ENCODE assay signal across 7 cellular contexts in the genomic region with DNA sequence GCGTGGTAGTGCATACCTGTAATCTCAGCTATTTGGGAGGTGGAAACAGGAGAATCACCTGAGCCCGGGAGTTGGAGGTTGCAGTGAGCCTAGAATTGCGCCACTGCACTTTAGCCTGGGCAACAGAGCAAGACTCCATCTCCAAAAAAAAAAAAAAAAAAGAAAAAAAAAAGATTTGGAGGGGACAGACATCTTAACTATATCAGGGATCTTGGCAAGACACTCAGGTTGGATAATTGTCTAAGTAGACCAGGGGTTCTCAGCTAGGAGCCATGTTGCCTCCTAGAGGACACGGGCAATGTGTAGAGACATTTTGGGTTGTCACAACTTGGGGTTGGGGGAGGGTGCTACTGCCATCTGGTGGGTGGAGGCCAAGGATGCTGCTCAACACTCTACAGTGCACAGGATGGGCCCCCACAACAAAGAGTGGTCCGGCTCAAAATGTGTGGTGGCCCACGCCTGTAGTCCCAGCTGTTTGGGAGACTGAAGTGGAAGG.
DNase-seq lines count a peak whose midpoint lies in the region; ATAC-seq and TF ChIP-seq lines count a peak whose summit lies in the region.

No MANE protein-coding gene starts in this region.

- no peak for ATAC-seq in GM18502 (IDR thresholded peaks at IDR 0.05; ENCODE audit: poor library complexity, unreplicated experiment)

- peak; percentile 48 for TF ChIP-seq CTCF in fibroblast of mammary gland (conservative IDR thresholded peaks at IDR 0.05; ENCODE audit: control insufficient read depth, insufficient read depth, low read depth, low read length)

- no peak overlapping the region for H3K4me3 ChIP-seq in fibroblast of mammary gland (ENCODE audit: control insufficient read depth, low read depth, low read length)

- DNase-seq in GDM1 (lab: John Stamatoyannopoulos, UW) (peak; percentile 42), KG1 (lab: John Stamatoyannopoulos, UW) (peak; percentile 59), fibroblast of mammary gland (ENCODE audit: low read depth) (peak; percentile 57), DMS79 (lab: John Stamatoyannopoulos, UW) (no peak)
- peak; percentile 48 to 61 for DNase-seq in activated CD4-positive, alpha-beta T cell treated with anti-CD3 and anti-CD28 coated beads for 4 hours
- peak in 2 of 3 donors; percentile 49 to 52 for DNase-seq in stimulated activated CD4-positive, alpha-beta T cell treated with anti-CD3 and anti-CD28 coated beads, TNF-alpha, amount 100 ng/mL, for 48 hours (ENCODE audit: low read depth in 3 of 3)
